12 cellular contexts compared by ENCODE assay signal in the genomic region with DNA sequence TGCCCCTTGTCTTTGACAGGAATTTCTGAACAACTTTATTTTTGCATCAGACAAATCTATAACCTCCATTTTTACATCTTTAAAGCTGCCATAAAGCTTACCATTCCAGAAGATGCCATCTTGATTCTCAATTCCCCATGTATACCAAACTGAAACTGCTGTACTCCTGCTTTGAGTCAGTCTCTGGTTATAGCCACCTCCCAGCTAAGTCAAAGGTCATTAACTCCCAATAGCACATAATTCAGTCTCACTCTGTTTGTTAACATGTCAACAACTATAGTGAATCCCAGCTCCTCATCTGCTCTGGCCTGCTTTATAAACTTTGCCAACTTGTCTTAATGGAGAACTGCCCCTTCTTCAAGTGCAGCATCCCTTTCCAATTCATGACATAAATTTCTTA.
DNase-seq lines count a peak whose midpoint lies in the region; ATAC-seq and TF ChIP-seq lines count a peak whose summit lies in the region.
"Had no signal": no experiment of that assay in that cellular context is flagged by ENCODE, and none has a peak within 500 bp of the region (broad histone marks: within the 10 kb centered on the region; RNA-seq: fewer than 3 reads in every experiment).

No MANE protein-coding gene starts in this region.

- no peaks in the 10 kb centered on the region for H3K36me3 Mint-ChIP-seq in chondrocyte (ENCODE audit: low read depth)
- H3K36me3 Mint-ChIP-seq: brain had no signal

- DNase-seq in NCI-H345 treated with DMSO at 0.1 percent for 48 hours (lab: John Stamatoyannopoulos, UW; ENCODE audit: unreplicated experiment) (no peak), chondrocyte (ENCODE audit: low spot score) (no peak), EL (no peak)
- DNase-seq in stimulated activated CD4-positive, alpha-beta T cell treated with anti-CD3 and anti-CD28 coated beads, Interleukin-4, amount 100 ng/mL, for 24 hours: no peak
- DNase-seq: DND-41; stimulated activated CD4-positive, alpha-beta T cell treated with anti-CD3 and anti-CD28 coated beads, Interleukin-2, amount 100 ng/mL, for 24 hours; stomach had no signal

- H3K27me3 Mint-ChIP-seq in chondrocyte (ENCODE audit: low read depth): no peaks in the 10 kb centered on the region

- H3K9me3 Mint-ChIP-seq in chondrocyte (ENCODE audit: low read depth): no peaks in the 10 kb centered on the region
- H3K9me3 Mint-ChIP-seq: brain had no signal

- no peak for TF ChIP-seq CTCF in chondrocyte (IDR thresholded peaks at IDR 0.05)

- no peak overlapping the region for H3K4me3 Mint-ChIP-seq in chondrocyte (ENCODE audit: unreplicated experiment)
- H3K4me3 Mint-ChIP-seq: brain had no signal

- no peaks in the 10 kb centered on the region for H3K4me1 Mint-ChIP-seq in chondrocyte (ENCODE audit: low read depth)

- H3K27ac Mint-ChIP-seq in chondrocyte (ENCODE audit: unreplicated experiment): no peak overlapping the region
- H3K27ac Mint-ChIP-seq: brain had no signal

- peak; percentile 99 for ATAC-seq in GM18499 (IDR thresholded peaks at IDR 0.05; ENCODE audit: insufficient read depth, unreplicated experiment)
- ATAC-seq in GM19452 (IDR thresholded peaks at IDR 0.05; ENCODE audit: unreplicated experiment): peak; percentile 92
- ATAC-seq in HG02798 (IDR thresholded peaks at IDR 0.05; ENCODE audit: poor library complexity, unreplicated experiment): peak; percentile 89
- peak; percentile 92 for ATAC-seq in HG03439 (IDR thresholded peaks at IDR 0.05; ENCODE audit: unreplicated experiment)
